Comparison of ENCODE assay signal across 10 cellular contexts in genomic region chr10:2985729-2986232, GRCh38.
DNase-seq lines count a peak whose midpoint lies in the region; FAIRE-seq and TF ChIP-seq lines count a peak whose summit lies in the region.
"Had no signal": no experiment of that assay in that cellular context is flagged by ENCODE, and none has a peak within 500 bp of the region (broad histone marks: within the 10 kb centered on the region; RNA-seq: fewer than 3 reads in every experiment).

No MANE protein-coding gene starts in this region.

- intact Hi-C loops in endothelial cell of umbilical vein (cut with micrococcal nuclease) (no loop called here), prostate gland (cut with DNase I) (no loop called here)

- no peaks in the 10 kb centered on the region for H3K36me3 ChIP-seq in ES-I3 (ENCODE audit: insufficient read depth, low read length)
- no peaks in the 10 kb centered on the region for H3K36me3 ChIP-seq in endothelial cell of umbilical vein (ENCODE audit: control insufficient read depth in 2 of 2, extremely low read depth in 1 of 2, insufficient read depth in 2 of 2, low read length in 2 of 2)
- no peaks in the 10 kb centered on the region for H3K36me3 ChIP-seq in prostate gland
- no peaks in the 10 kb centered on the region for H3K36me3 ChIP-seq in SJCRH30
- H3K36me3 ChIP-seq: gastroesophageal sphincter, tibial nerve had no signal

- H3K4me1 ChIP-seq in ES-I3 (ENCODE audit: insufficient read depth, low read length) (peaks cover 25% of the 10 kb centered on the region), endothelial cell of umbilical vein (ENCODE audit: control insufficient read depth, extremely low read depth, insufficient read depth, low read length) (peaks cover 10% of the 10 kb centered on the region), prostate gland (replicated peaks) (peaks cover 11% of the 10 kb centered on the region), SJCRH30 (no peaks in the 10 kb centered on the region)
- H3K4me1 ChIP-seq: gastroesophageal sphincter had no signal

- peaks cover 0 to 2% of the 10 kb centered on the region in 2 experiments for H3K27me3 ChIP-seq in endothelial cell of umbilical vein (ENCODE audit: control insufficient read depth in 2 of 2, insufficient read depth in 2 of 2, low read length in 2 of 2)
- no peaks in the 10 kb centered on the region for H3K27me3 ChIP-seq in prostate gland (replicated peaks; ENCODE audit: insufficient read depth)
- H3K27me3 ChIP-seq in SJCRH30 = no peaks in the 10 kb centered on the region

- H3K4me2 ChIP-seq in endothelial cell of umbilical vein (ENCODE audit: insufficient read depth, low read length) = peak overlapping the region; percentile 13

- dilution Hi-C loops in endothelial cell of umbilical vein (cut with MboI; ENCODE audit: extremely low pct_ligation_motif_present, low sequenced_read_pairs) = no loop called here

- H3K9ac ChIP-seq in ES-I3 (ENCODE audit: low read depth, low read length) = peak overlapping the region; percentile 22; the same call in 1 of the 2 replicates
- no peak overlapping the region for H3K9ac ChIP-seq in endothelial cell of umbilical vein (replicated peaks; ENCODE audit: extremely low read depth, insufficient read depth, low read length)

- H3K9me3 ChIP-seq in ES-I3 (ENCODE audit: control insufficient read depth, insufficient read depth, low read length) (peaks cover 3% of the 10 kb centered on the region; the same call in 1 of the 2 replicates), endothelial cell of umbilical vein (replicated peaks; ENCODE audit: control insufficient read depth, insufficient read depth, low read length) (no peaks in the 10 kb centered on the region), prostate gland (no peaks in the 10 kb centered on the region), SJCRH30 (replicated peaks) (no peaks in the 10 kb centered on the region)

- CTCF ChIA-PET in endothelial cell of umbilical vein (lab: Charles Lee) = interaction anchor here (0.9 to 1.8 kb wide), 6 partner anchors 12 to 147 kb away, joined by 3 to 8 read pairs (median 4); no protein-coding TSS in a partner anchor

- no TSS peak for BruUV-seq in endothelial cell of umbilical vein (replicated peaks; lab: Mats Ljungman, UMichigan)

- H3K79me2 ChIP-seq in endothelial cell of umbilical vein (ENCODE audit: control insufficient read depth, insufficient read depth, low read length) = no peaks in the 10 kb centered on the region

- POLR2A ChIA-PET in endothelial cell of umbilical vein (lab: Charles Lee) = no interaction called here

- TF ChIP-seq POLR2A in endothelial cell of umbilical vein (IDR thresholded peaks at IDR 0.05; ENCODE audit: low read depth, low read length) (no peak), prostate gland (IDR thresholded peaks at IDR 0.05) (no peak)

- H2AFZ ChIP-seq in endothelial cell of umbilical vein (ENCODE audit: low read depth, low read length) = peak overlapping the region; percentile 10

- H4K20me1 ChIP-seq in endothelial cell of umbilical vein (replicated peaks; ENCODE audit: control insufficient read depth, extremely low read depth, insufficient read depth, low read length) = no peaks in the 10 kb centered on the region

- H3K9me1 ChIP-seq in endothelial cell of umbilical vein (replicated peaks; ENCODE audit: control insufficient read depth, extremely low read depth, insufficient read depth, low read length) = no peaks in the 10 kb centered on the region

- H3K27ac ChIP-seq in endothelial cell of umbilical vein (ENCODE audit: insufficient read depth, low read depth, low read length) = no peak overlapping the region
- H3K27ac ChIP-seq in prostate gland = peak overlapping the region; percentile 76 to 91
- H3K27ac ChIP-seq in SJCRH30 = no peak overlapping the region
- H3K27ac ChIP-seq: gastroesophageal sphincter had no signal

- DNase-seq in NCI-H774 (lab: John Stamatoyannopoulos, UW) = peak; percentile 83
- DNase-seq in endothelial cell of umbilical vein (ENCODE audit: low read depth, low spot score) = peak; percentile 65
- peak; percentile 55 for DNase-seq in prostate gland (ENCODE audit: low spot score)
- no peak for DNase-seq in SJCRH30
- DNase-seq in effector CD4-positive, alpha-beta T cell = no peak
- no peak for DNase-seq in germinal center (ENCODE audit: low spot score)
- no peak for DNase-seq in mesenteric fat pad (ENCODE audit: low spot score)

- TF ChIP-seq CTCF in endothelial cell of umbilical vein (IDR thresholded peaks at IDR 0.05; ENCODE audit: extremely low read depth in 1 of 2, insufficient read depth in 1 of 2, low read depth in 1 of 2, low read length in 2 of 2) = no peak
- no peak for TF ChIP-seq CTCF in prostate gland (IDR thresholded peaks at IDR 0.05)

- peak; percentile 82 for FAIRE-seq in endothelial cell of umbilical vein (lab: Jason Lieb, UNC)

- H3K4me3 ChIP-seq in endothelial cell of umbilical vein (replicated peaks in 1 of 3; ENCODE audit: insufficient read depth in 1 of 3, low read depth in 1 of 3, low read length in 3 of 3) = no peak overlapping the region
- H3K4me3 ChIP-seq in prostate gland = no peak overlapping the region
- no peak overlapping the region for H3K4me3 ChIP-seq in SJCRH30
- H3K4me3 ChIP-seq: gastroesophageal sphincter had no signal

- 14% methylated on average over 11 of the region's 11 CpGs for WGBS in prostate gland

TF ChIP-seq in endothelial cell of umbilical vein, 7 proteins besides CTCF, POLR2A, EP300 and RAD21:
- peak; percentile 58 for TF ChIP-seq JUN (IDR thresholded peaks at IDR 0.05; ENCODE audit: borderline replicate concordance, insufficient read depth, insufficient read length, low read depth)
- no peak for TF ChIP-seq EZH2 (IDR thresholded peaks at IDR 0.05; ENCODE audit: borderline replicate concordance, low read depth, low read length, severe bottlenecking)
- peak; percentile 92 for TF ChIP-seq FOS (IDR thresholded peaks at IDR 0.05; ENCODE audit: borderline replicate concordance, insufficient read depth, low read length)
- TF ChIP-seq MYC (IDR thresholded peaks at IDR 0.05; ENCODE audit: low read depth, low read length) = no peak
- peak; percentile 46 for TF ChIP-seq POLR2AphosphoS5 (IDR thresholded peaks at IDR 0.05; ENCODE audit: insufficient read depth, low read depth, low read length)
- no peak for TF ChIP-seq GATA2 (IDR thresholded peaks at IDR 0.05; ENCODE audit: insufficient read depth, insufficient read length, low read depth, low read length)

Comparison
In these comparisons a context has a peak if more than half of its experiments do, and no peak if none do; other contexts are left out.
1. DNase-seq: peak in NCI-H774 (single experiment), endothelial cell of umbilical vein (single experiment) and prostate gland (single experiment); none in SJCRH30 (0 of 2), effector CD4-positive, alpha-beta T cell (single experiment), germinal center (single experiment) and mesenteric fat pad (single experiment).
2. H3K27ac ChIP-seq: peak in prostate gland (2 of 2); none in endothelial cell of umbilical vein (single experiment) and SJCRH30 (single experiment).